Comparison of ENCODE assay signal across 10 cellular contexts in genomic region chr4:140309124-140309870, GRCh38.
DNase-seq lines count a peak whose midpoint lies in the region; ATAC-seq and TF ChIP-seq lines count a peak whose summit lies in the region.
"Had no signal": no experiment of that assay in that cellular context is flagged by ENCODE, and none has a peak within 500 bp of the region (broad histone marks: within the 10 kb centered on the region; RNA-seq: fewer than 3 reads in every experiment).

No MANE protein-coding gene starts in this region.

- TF ChIP-seq POLR2A in NB4 (IDR thresholded peaks at IDR 0.05; ENCODE audit: extremely low read depth, insufficient read length) (no peak), tibial nerve (IDR thresholded peaks at IDR 0.05) (no peak)

- H3K27me3 Mint-ChIP-seq in naive thymus-derived CD8-positive, alpha-beta T cell: peaks cover 0 to 6% (median under 1%) of the 10 kb centered on the region in 5 donors

- peaks cover 0 to 2% (median 0%) of the 10 kb centered on the region in 3 donors for H3K36me3 Mint-ChIP-seq in naive thymus-derived CD8-positive, alpha-beta T cell

- 93 to 96% methylated on average over 1 of the region's 1 CpG for WGBS in tibial nerve, 2 donors

- H3K4me3 Mint-ChIP-seq in naive thymus-derived CD8-positive, alpha-beta T cell: no peak overlapping the region

- no peaks in the 10 kb centered on the region for H3K4me1 Mint-ChIP-seq in naive thymus-derived CD8-positive, alpha-beta T cell

- POLR2A ChIA-PET in naive thymus-derived CD8-positive, alpha-beta T cell (lab: Charles Lee): interaction anchor here (0.9 kb wide), 1 partner anchor 9 kb away, joined by 3 read pairs; no protein-coding TSS in a partner anchor

- TF ChIP-seq EP300 in tibial nerve (IDR thresholded peaks at IDR 0.05): no peak

- H3K4me1 ChIP-seq in osteoblast (ENCODE audit: insufficient read depth, low read length) (peaks cover 35% of the 10 kb centered on the region), tibial nerve (peaks cover 0 to 7% (median 0%) of the 10 kb centered on the region in 4 donors)

- H3K9me3 ChIP-seq in osteoblast (ENCODE audit: low read depth, low read length) (no peaks in the 10 kb centered on the region), tibial nerve (no peaks in the 10 kb centered on the region)
- H3K9me3 ChIP-seq: upper lobe of right lung had no signal

- no peaks in the 10 kb centered on the region for H4K20me1 ChIP-seq in osteoblast (ENCODE audit: insufficient read depth, low read length)

- peak; percentile 6 for TF ChIP-seq CTCF in NB4 (IDR thresholded peaks at IDR 0.05; ENCODE audit: low read depth, low read length)
- TF ChIP-seq CTCF in osteoblast (IDR thresholded peaks at IDR 0.05; ENCODE audit: extremely low read depth, low read depth, low read length): no peak
- no peak for TF ChIP-seq CTCF in tibial nerve (IDR thresholded peaks at IDR 0.05)

- H3K27me3 ChIP-seq in osteoblast (ENCODE audit: insufficient read depth, low read length) (peaks cover 9% of the 10 kb centered on the region), tibial nerve (no peaks in the 10 kb centered on the region)
- H3K27me3 ChIP-seq: upper lobe of right lung had no signal

- H3K4me3 ChIP-seq in NB4 (ENCODE audit: low read depth, low read length) (no peak overlapping the region), osteoblast (ENCODE audit: insufficient read depth, low read length) (peak overlapping the region; percentile 24), tibial nerve (no peak overlapping the region)
- H3K4me3 ChIP-seq: upper lobe of right lung had no signal

- ATAC-seq in HG03108 (IDR thresholded peaks at IDR 0.05; ENCODE audit: unreplicated experiment): no peak
- ATAC-seq in naive thymus-derived CD8-positive, alpha-beta T cell: no peak

- H3K36me3 ChIP-seq in osteoblast (ENCODE audit: insufficient read depth, low read length): no peaks in the 10 kb centered on the region
- H3K36me3 ChIP-seq in tibial nerve: no peaks in the 10 kb centered on the region
- H3K36me3 ChIP-seq: upper lobe of right lung had no signal

- H3K27ac ChIP-seq in epithelial cell of prostate (peak overlapping the region; percentile 64), osteoblast (ENCODE audit: low read depth, low read length) (peak overlapping the region; percentile 91), tibial nerve (no peak overlapping the region)
- H3K27ac ChIP-seq: HL-60, upper lobe of right lung had no signal

- H3K27ac Mint-ChIP-seq in naive thymus-derived CD8-positive, alpha-beta T cell: peak overlapping the region in 1 of 10 donors; percentile 7

- H3K4me2 ChIP-seq in osteoblast (ENCODE audit: insufficient read depth, low read length): peak overlapping the region; percentile 72

- H3K79me2 ChIP-seq in osteoblast (ENCODE audit: insufficient read depth, low read length): no peaks in the 10 kb centered on the region

- no peak overlapping the region for H2AFZ ChIP-seq in osteoblast (ENCODE audit: low read length)

- H3K9me3 Mint-ChIP-seq in naive thymus-derived CD8-positive, alpha-beta T cell: no peaks in the 10 kb centered on the region

- peak; percentile 63 for DNase-seq in DMS53 (lab: John Stamatoyannopoulos, UW)
- no peak for DNase-seq in NB4 (ENCODE audit: low read depth)
- no peak for DNase-seq in epithelial cell of prostate (ENCODE audit: low read depth, low spot score)
- no peak for DNase-seq in osteoblast (ENCODE audit: insufficient read length, low spot score, missing footprints)
- no peak for DNase-seq in tibial nerve (ENCODE audit: low spot score in 2 of 2)
- no peak for DNase-seq in naive thymus-derived CD8-positive, alpha-beta T cell
- DNase-seq in DMS 273 treated with DMSO at 0.1 percent for 48 hours (lab: John Stamatoyannopoulos, UW): no peak
- DNase-seq: upper lobe of right lung had no signal

Comparison
In these comparisons a context has a peak if more than half of its experiments do, and no peak if none do; other contexts are left out.
1. H3K27ac ChIP-seq: peak in epithelial cell of prostate (single experiment) and osteoblast (single experiment); none in tibial nerve (0 of 4).